ENCODE assay signal across 8 cellular contexts in the genomic region with DNA sequence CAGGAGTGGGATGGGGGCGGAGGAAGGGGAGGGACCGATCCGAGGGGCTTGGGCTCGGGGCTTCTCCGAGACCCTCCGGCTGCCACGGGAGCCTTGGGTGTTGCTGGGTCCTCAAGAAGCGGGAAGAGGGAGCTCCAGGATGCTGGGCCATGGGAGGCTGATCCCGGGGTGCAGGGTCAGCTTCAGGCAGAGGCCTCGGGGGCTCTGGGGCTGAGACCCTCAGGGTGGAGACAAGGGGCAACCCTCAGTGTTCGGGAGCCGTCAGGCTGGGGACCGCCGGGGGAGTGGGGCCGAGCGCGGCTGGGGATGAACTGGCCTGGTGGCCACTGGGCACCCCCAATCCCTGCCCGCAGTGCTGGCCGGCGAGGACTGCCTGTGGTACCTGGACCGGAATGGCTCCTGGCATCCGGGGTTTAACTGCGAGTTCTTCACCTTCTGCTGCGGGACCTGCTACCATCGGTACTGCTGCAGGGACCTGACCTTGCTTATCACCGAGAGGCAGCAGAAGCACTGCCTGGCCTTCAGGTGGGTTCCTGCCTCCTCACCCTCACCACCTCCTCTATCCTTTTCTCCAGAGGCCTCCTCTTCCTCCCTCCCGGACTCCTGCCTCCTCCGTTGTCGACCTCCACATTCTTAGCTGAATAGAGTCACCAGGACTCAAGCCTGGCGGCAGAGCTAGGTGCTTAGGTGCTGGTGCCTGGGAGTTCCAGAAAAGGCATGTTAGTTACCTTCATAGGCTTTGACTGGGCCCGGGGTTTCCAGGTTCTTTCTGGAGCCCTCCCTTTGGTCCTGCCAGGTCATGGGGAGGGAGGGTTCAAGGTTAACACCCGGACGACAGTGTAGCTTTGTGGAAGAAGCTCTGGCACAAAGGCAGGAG. TPM values are rescaled to one million over a fixed set of nuclear protein-coding genes. Genes with fewer than 3 reads are reported as not detected.
DNase-seq lines count a peak whose midpoint lies in the region; ATAC-seq, FAIRE-seq and TF ChIP-seq lines count a peak whose summit lies in the region.

No MANE protein-coding gene starts in this region.

- intact Hi-C loops in activated B cell treated with CpG ODN at 0.5 μM for 24 hours (cut with micrococcal nuclease): no loop called here
- intact Hi-C loops in sciatic nerve (cut with DNase I): no loop called here

- H3K27ac Mint-ChIP-seq in activated B cell treated with CpG ODN at 0.5 μM for 24 hours: no peak overlapping the region
- H3K27ac Mint-ChIP-seq in glutamatergic neuron (ENCODE audit: unreplicated experiment): no peak overlapping the region

- CTCF ChIA-PET in activated B cell treated with CpG ODN at 0.5 μM for 24 hours (lab: Charles Lee): interaction anchor here (1.3 kb wide), 1 partner anchor 12 kb away, joined by 4 read pairs; no protein-coding TSS in a partner anchor

- DNase-seq in activated B cell treated with CpG ODN at 0.5 μM for 24 hours (no peak), glutamatergic neuron (no peak), sciatic nerve (ENCODE audit: low spot score) (peak; percentile 62), NCI-H345 (lab: John Stamatoyannopoulos, UW) (no peak), H54 (ENCODE audit: insufficient read length, low spot score) (no peak), NCI-H82 (lab: John Stamatoyannopoulos, UW) (no peak)
- no peak for DNase-seq in stimulated activated CD4-positive, alpha-beta T cell treated with anti-CD3 and anti-CD28 coated beads, Interleukin-4, amount 100 ng/mL, for 1 hour

- H3K36me3 Mint-ChIP-seq in activated B cell treated with CpG ODN at 0.5 μM for 24 hours (ENCODE audit: low read depth) (no peaks in the 10 kb centered on the region), glutamatergic neuron (ENCODE audit: unreplicated experiment) (no peaks in the 10 kb centered on the region)

- POLR2A ChIA-PET in activated B cell treated with CpG ODN at 0.5 μM for 24 hours (lab: Charles Lee): no interaction called here

- peak overlapping the region; percentile 13; the same call in 1 of the 2 replicates for H3K4me3 ChIP-seq in GM08714 (ENCODE audit: low read length)

- H3K27me3 Mint-ChIP-seq in activated B cell treated with CpG ODN at 0.5 μM for 24 hours (peaks cover 56% of the 10 kb centered on the region), glutamatergic neuron (ENCODE audit: unreplicated experiment) (peaks cover 14% of the 10 kb centered on the region)

- no peak for TF ChIP-seq POLR2A in H54 (IDR thresholded peaks at IDR 0.05; ENCODE audit: low read depth, low read length)

- H3K9me3 Mint-ChIP-seq in activated B cell treated with CpG ODN at 0.5 μM for 24 hours: no peaks in the 10 kb centered on the region
- peaks cover 10% of the 10 kb centered on the region for H3K9me3 Mint-ChIP-seq in glutamatergic neuron (ENCODE audit: unreplicated experiment)

- no peak for FAIRE-seq in H54 (lab: Jason Lieb, UNC)

- no peak for ATAC-seq in activated B cell treated with CpG ODN at 0.5 μM for 24 hours (ENCODE audit: low read depth)
- ATAC-seq in sciatic nerve: peak; percentile 8

- peak overlapping the region; percentile 67 for H3K4me3 Mint-ChIP-seq in activated B cell treated with CpG ODN at 0.5 μM for 24 hours
- peak overlapping the region; percentile 82 for H3K4me3 Mint-ChIP-seq in glutamatergic neuron (ENCODE audit: unreplicated experiment)

- peaks cover 11% of the 10 kb centered on the region for H3K4me1 Mint-ChIP-seq in activated B cell treated with CpG ODN at 0.5 μM for 24 hours
- peaks cover 3% of the 10 kb centered on the region for H3K4me1 Mint-ChIP-seq in glutamatergic neuron (ENCODE audit: low read depth, unreplicated experiment)

- TF ChIP-seq CTCF in activated B cell treated with CpG ODN at 0.5 μM for 24 hours (IDR thresholded peaks at IDR 0.05): no peak
- no peak for TF ChIP-seq CTCF in glutamatergic neuron (IDR thresholded peaks at IDR 0.05; ENCODE audit: partially characterized antibody, unreplicated experiment)

RNA-seq across cellular contexts. Expression of gene SHISA4, which starts 0.6 kb away (rescaled TPM):
- 0.24 and 0.35 TPM in 2 replicates for total RNA-seq in activated B cell treated with CpG ODN at 0.5 μM for 24 hours
- 2.9 TPM for total RNA-seq in glutamatergic neuron (ENCODE audit: unreplicated experiment)
- 37.7 TPM for total RNA-seq in sciatic nerve

RNA-seq across cellular contexts. Expression of gene LMOD1, which starts 57.0 kb away (rescaled TPM):
- total RNA-seq in activated B cell treated with CpG ODN at 0.5 μM for 24 hours (not detected in 2 replicates), glutamatergic neuron (ENCODE audit: unreplicated experiment) (0.20 TPM), sciatic nerve (41.6 TPM)

Comparison
In these comparisons a context has a peak if more than half of its experiments do, and no peak if none do; other contexts are left out.
1. RNA of gene LMOD1, which starts 57.0 kb away (total RNA-seq): 41.6 TPM in sciatic nerve (single experiment); 0.20 TPM in glutamatergic neuron (single experiment) and not detected in activated B cell treated with CpG ODN at 0.5 μM for 24 hours; every median in the first group is over 10 times any median in the second.